27 cellular contexts compared by ENCODE assay signal in the genomic region with DNA sequence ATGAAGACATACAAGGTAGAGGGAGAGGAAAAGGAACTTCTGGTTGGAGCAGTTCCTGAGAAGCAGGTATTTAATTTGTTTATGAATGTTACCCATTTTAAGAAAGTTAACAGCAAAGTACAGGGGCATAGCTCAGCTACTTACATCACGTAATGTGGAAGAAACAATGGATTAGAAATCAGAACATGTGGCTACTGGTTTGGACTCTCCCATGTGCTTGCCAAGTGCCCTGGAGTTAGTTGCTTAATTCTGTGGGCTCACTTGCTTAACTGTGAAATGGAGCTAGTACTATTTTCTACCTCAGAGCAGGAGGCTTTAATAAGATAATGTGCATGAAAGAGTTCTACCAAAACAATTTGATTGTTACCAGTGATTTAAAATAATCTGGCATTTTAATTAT.
"Had no signal": no experiment of that assay in that cellular context is flagged by ENCODE, and none has a peak within 500 bp of the region (broad histone marks: within the 10 kb centered on the region; RNA-seq: fewer than 3 reads in every experiment).

No MANE protein-coding gene starts in this region.

- FAIRE-seq: colon, islet of Langerhans, pancreas, small intestine had no signal

- ATAC-seq: left cardiac atrium; naive thymus-derived CD8-positive, alpha-beta T cell; pancreas; sciatic nerve; stimulated activated memory B cell treated with anti-CD40 and anti-IgM and Interleukin-4, amounts not matched to agents 10 μg/mL and 1 μg/mL and 100 μg/mL, for 72 hours had no signal

- H3K27me3 ChIP-seq: pancreas, stomach, thyroid gland, upper lobe of left lung had no signal

- DNase-seq: activated CD4-positive, alpha-beta memory T cell treated with anti-CD3 and anti-CD28 coated beads for 36 hours; activated CD4-positive, alpha-beta T cell treated with anti-CD3 and anti-CD28 coated beads for 48 hours; activated CD8-positive, alpha-beta memory T cell treated with anti-CD3 and anti-CD28 coated beads, Interleukin-2, amount 50 U/mL, for 4 hours; activated gamma-delta T cell; activated naive CD4-positive, alpha-beta T cell treated with anti-CD3 and anti-CD28 coated beads, Interleukin-2, amount 10 ng/mL, durations not matched to agents 7 days and 5 days; activated naive CD8-positive, alpha-beta T cell treated with anti-CD3 and anti-CD28 coated beads, Interleukin-2, amount 10 ng/mL, durations not matched to agents 7 days and 5 days; activated T-cell treated with anti-CD3 and anti-CD28 coated beads, Interleukin-2, amount 50 U/mL, for 24 hours; amygdala; dermis blood vessel endothelial cell; effector CD4-positive, alpha-beta T cell; foreskin fibroblast; left cardiac atrium; naive thymus-derived CD8-positive, alpha-beta T cell; nucleus accumbens; pancreas; retina; small intestine; stimulated activated CD4-positive, alpha-beta T cell treated with anti-CD3 and anti-CD28 coated beads, Interleukin-4, amount 100 ng/mL, for 24 hours; stimulated activated CD8-positive, alpha-beta memory T cell treated with anti-CD3 and anti-CD28 coated beads, Interleukin-4, amount 100 ng/mL, for 48 hours; stomach; thyroid gland; upper lobe of left lung had no signal

- H3K27ac ChIP-seq: pancreas, prostate gland, stomach, thyroid gland, upper lobe of left lung had no signal

- H3K9me3 ChIP-seq: pancreas, prostate gland, thyroid gland had no signal

- H3K4me1 ChIP-seq: pancreas, prostate gland, stomach, thyroid gland, upper lobe of left lung had no signal

- H3K4me3 ChIP-seq: pancreas, prostate gland, stomach, thyroid gland, upper lobe of left lung had no signal
